Comparison of ENCODE assay signal across 1 cellular context in the genomic region with DNA sequence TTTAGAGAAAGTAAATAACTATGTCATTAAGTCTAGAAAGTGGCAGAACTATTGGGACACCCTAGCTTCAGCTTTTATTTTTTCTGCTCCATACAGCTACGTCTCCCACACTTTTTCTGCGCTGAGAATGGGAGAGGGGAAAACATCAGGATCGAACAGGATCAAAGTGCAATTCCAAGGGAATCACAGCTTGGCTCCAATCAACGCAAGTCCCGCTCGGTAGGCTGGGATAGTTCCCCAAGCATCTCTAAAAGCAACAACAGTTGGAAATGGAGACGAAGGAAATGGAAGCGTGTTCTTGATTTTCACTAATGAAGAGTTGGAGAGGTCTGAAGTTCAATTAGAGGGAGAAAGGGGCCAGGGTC.
TF ChIP-seq lines count a peak whose summit lies in the region.

No MANE protein-coding gene starts in this region.

TF ChIP-seq in K562, 482 proteins besides CTCF, POLR2A, EP300 and RAD21:
- TF ChIP-seq ZC3H4 (CRISPR knock-in tag; IDR thresholded peaks at IDR 0.05; ENCODE audit: borderline replicate concordance) (peak; percentile 53; the same call in 1 of the 2 replicates), KDM4B (IDR thresholded peaks at IDR 0.05; ENCODE audit: borderline replicate concordance in 2 of 2, low read depth in 1 of 2) (no peak), TCFL5 (CRISPR knock-in tag; conservative IDR thresholded peaks at IDR 0.05) (no peak), SLC30A9 (CRISPR knock-in tag; IDR thresholded peaks at IDR 0.05) (no peak), MECOM (CRISPR knock-in tag; IDR thresholded peaks at IDR 0.05) (no peak), ZZZ3 (IDR thresholded peaks at IDR 0.05) (no peak), ETV5 (CRISPR knock-in tag; IDR thresholded peaks at IDR 0.05; ENCODE audit: low read depth) (peak; percentile 48; the same call in 1 of the 2 replicates), ZNF263 (CRISPR knock-in tag; IDR thresholded peaks at IDR 0.05; ENCODE audit: borderline replicate concordance) (0 out of 2 replicates have a peak, but pooled peaks have one; percentile 30), BDP1 (IDR thresholded peaks at IDR 0.05; ENCODE audit: insufficient read depth, insufficient read length) (no peak), ZNF764 (CRISPR knock-in tag; IDR thresholded peaks at IDR 0.05; ENCODE audit: low read depth) (no peak), ZNF253 (CRISPR knock-in tag; conservative IDR thresholded peaks at IDR 0.05) (no peak), TBL1XR1 (IDR thresholded peaks at IDR 0.05; ENCODE audit: low read length in 2 of 2) (no peak), ZNF644 (tag; IDR thresholded peaks at IDR 0.05; ENCODE audit: low read depth) (no peak), EZH2 (IDR thresholded peaks at IDR 0.05; ENCODE audit: borderline replicate concordance, low read depth, low read length) (no peak), CCAR2 (IDR thresholded peaks at IDR 0.05; ENCODE audit: low read depth, low read length) (no peak), NFXL1 (CRISPR knock-in tag; IDR thresholded peaks at IDR 0.05) (no peak)
- TF ChIP-seq, protein P1, sequence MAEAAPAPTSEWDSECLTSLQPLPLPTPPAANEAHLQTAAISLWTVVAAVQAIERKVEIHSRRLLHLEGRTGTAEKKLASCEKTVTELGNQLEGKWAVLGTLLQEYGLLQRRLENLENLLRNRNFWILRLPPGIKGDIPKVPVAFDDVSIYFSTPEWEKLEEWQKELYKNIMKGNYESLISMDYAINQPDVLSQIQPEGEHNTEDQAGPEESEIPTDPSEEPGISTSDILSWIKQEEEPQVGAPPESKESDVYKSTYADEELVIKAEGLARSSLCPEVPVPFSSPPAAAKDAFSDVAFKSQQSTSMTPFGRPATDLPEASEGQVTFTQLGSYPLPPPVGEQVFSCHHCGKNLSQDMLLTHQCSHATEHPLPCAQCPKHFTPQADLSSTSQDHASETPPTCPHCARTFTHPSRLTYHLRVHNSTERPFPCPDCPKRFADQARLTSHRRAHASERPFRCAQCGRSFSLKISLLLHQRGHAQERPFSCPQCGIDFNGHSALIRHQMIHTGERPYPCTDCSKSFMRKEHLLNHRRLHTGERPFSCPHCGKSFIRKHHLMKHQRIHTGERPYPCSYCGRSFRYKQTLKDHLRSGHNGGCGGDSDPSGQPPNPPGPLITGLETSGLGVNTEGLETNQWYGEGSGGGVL (CRISPR knock-in tag; IDR thresholded peaks at IDR 0.05) = no peak
- TF ChIP-seq, protein P2, sequence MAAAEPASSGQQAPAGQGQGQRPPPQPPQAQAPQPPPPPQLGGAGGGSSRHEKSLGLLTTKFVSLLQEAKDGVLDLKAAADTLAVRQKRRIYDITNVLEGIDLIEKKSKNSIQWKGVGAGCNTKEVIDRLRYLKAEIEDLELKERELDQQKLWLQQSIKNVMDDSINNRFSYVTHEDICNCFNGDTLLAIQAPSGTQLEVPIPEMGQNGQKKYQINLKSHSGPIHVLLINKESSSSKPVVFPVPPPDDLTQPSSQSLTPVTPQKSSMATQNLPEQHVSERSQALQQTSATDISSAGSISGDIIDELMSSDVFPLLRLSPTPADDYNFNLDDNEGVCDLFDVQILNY (CRISPR knock-in tag; IDR thresholded peaks at IDR 0.05) = 0 out of 2 replicates have a peak, but pooled peaks have one; percentile 10
- TF ChIP-seq, protein P3, sequence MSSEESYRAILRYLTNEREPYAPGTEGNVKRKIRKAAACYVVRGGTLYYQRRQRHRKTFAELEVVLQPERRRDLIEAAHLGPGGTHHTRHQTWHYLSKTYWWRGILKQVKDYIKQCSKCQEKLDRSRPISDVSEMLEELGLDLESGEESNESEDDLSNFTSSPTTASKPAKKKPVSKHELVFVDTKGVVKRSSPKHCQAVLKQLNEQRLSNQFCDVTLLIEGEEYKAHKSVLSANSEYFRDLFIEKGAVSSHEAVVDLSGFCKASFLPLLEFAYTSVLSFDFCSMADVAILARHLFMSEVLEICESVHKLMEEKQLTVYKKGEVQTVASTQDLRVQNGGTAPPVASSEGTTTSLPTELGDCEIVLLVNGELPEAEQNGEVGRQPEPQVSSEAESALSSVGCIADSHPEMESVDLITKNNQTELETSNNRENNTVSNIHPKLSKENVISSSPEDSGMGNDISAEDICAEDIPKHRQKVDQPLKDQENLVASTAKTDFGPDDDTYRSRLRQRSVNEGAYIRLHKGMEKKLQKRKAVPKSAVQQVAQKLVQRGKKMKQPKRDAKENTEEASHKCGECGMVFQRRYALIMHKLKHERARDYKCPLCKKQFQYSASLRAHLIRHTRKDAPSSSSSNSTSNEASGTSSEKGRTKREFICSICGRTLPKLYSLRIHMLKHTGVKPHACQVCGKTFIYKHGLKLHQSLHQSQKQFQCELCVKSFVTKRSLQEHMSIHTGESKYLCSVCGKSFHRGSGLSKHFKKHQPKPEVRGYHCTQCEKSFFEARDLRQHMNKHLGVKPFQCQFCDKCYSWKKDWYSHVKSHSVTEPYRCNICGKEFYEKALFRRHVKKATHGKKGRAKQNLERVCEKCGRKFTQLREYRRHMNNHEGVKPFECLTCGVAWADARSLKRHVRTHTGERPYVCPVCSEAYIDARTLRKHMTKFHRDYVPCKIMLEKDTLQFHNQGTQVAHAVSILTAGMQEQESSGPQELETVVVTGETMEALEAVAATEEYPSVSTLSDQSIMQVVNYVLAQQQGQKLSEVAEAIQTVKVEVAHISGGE (CRISPR knock-in tag; IDR thresholded peaks at IDR 0.05) = no peak
- TF ChIP-seq, protein P4, sequence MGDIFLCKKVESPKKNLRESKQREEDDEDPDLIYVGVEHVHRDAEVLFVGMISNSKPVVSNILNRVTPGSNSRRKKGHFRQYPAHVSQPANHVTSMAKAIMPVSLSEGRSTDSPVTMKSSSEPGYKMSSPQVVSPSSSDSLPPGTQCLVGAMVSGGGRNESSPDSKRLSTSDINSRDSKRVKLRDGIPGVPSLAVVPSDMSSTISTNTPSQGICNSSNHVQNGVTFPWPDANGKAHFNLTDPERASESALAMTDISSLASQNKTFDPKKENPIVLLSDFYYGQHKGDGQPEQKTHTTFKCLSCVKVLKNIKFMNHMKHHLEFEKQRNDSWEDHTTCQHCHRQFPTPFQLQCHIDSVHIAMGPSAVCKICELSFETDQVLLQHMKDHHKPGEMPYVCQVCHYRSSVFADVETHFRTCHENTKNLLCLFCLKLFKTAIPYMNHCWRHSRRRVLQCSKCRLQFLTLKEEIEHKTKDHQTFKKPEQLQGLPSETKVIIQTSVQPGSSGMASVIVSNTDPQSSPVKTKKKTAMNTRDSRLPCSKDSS (IDR thresholded peaks at IDR 0.05; ENCODE audit: low read depth, partially characterized antibody) = no peak
- TF ChIP-seq, protein P5, sequence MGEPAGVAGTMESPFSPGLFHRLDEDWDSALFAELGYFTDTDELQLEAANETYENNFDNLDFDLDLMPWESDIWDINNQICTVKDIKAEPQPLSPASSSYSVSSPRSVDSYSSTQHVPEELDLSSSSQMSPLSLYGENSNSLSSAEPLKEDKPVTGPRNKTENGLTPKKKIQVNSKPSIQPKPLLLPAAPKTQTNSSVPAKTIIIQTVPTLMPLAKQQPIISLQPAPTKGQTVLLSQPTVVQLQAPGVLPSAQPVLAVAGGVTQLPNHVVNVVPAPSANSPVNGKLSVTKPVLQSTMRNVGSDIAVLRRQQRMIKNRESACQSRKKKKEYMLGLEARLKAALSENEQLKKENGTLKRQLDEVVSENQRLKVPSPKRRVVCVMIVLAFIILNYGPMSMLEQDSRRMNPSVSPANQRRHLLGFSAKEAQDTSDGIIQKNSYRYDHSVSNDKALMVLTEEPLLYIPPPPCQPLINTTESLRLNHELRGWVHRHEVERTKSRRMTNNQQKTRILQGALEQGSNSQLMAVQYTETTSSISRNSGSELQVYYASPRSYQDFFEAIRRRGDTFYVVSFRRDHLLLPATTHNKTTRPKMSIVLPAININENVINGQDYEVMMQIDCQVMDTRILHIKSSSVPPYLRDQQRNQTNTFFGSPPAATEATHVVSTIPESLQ (CRISPR knock-in tag; IDR thresholded peaks at IDR 0.05) = peak; percentile 58
- TF ChIP-seq, protein P6, sequence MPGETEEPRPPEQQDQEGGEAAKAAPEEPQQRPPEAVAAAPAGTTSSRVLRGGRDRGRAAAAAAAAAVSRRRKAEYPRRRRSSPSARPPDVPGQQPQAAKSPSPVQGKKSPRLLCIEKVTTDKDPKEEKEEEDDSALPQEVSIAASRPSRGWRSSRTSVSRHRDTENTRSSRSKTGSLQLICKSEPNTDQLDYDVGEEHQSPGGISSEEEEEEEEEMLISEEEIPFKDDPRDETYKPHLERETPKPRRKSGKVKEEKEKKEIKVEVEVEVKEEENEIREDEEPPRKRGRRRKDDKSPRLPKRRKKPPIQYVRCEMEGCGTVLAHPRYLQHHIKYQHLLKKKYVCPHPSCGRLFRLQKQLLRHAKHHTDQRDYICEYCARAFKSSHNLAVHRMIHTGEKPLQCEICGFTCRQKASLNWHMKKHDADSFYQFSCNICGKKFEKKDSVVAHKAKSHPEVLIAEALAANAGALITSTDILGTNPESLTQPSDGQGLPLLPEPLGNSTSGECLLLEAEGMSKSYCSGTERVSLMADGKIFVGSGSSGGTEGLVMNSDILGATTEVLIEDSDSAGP (CRISPR knock-in tag; IDR thresholded peaks at IDR 0.05) = peak; percentile 55; the same call in 1 of the 2 replicates
